In genomic region chr20:63273635-63274380, GRCh38 we compare ENCODE assay signal across 1 cellular context.
TF ChIP-seq lines count a peak whose summit lies in the region.

No MANE protein-coding gene starts in this region.

TF ChIP-seq in IMR-90, 13 proteins besides CTCF, POLR2A, EP300 and RAD21:
- TF ChIP-seq MAZ (IDR thresholded peaks at IDR 0.05; ENCODE audit: borderline replicate concordance, low read depth, low read length) (peak; percentile 83), FOS (IDR thresholded peaks at IDR 0.05; ENCODE audit: low read depth, low read length) (peak; percentile 77), CHD1 (IDR thresholded peaks at IDR 0.05; ENCODE audit: low read depth, low read length) (no peak), MXI1 (IDR thresholded peaks at IDR 0.05; ENCODE audit: borderline replicate concordance, low read depth, low read length) (peak; percentile 36; the same call in 1 of the 2 replicates), CEBPB (IDR thresholded peaks at IDR 0.05; ENCODE audit: low read depth, low read length) (no peak), SMC3 (IDR thresholded peaks at IDR 0.05; ENCODE audit: low read depth, low read length) (no peak), BHLHE40 (IDR thresholded peaks at IDR 0.05; ENCODE audit: low read depth, low read length) (no peak), USF2 (IDR thresholded peaks at IDR 0.05; ENCODE audit: low read depth, low read length) (no peak), RFX5 (IDR thresholded peaks at IDR 0.05; ENCODE audit: low read depth, low read length) (no peak)
